In genomic region chr5:73106335-73106734, GRCh38 we compare ENCODE assay signal across 1 cellular context.
TF ChIP-seq lines count a peak whose summit lies in the region.

No MANE protein-coding gene starts in this region.

TF ChIP-seq in GM12878, 131 proteins besides CTCF, POLR2A, EP300 and RAD21 (continued from another document):
- no peak for TF ChIP-seq E4F1 (IDR thresholded peaks at IDR 0.05; ENCODE audit: borderline replicate concordance, partially characterized antibody)
- TF ChIP-seq IKZF2 (IDR thresholded peaks at IDR 0.05), result no peak
- no peak for TF ChIP-seq HCFC1 (IDR thresholded peaks at IDR 0.05; ENCODE audit: low read length)
- no peak for TF ChIP-seq HDAC2 (IDR thresholded peaks at IDR 0.05)
- no peak for TF ChIP-seq BCL3 (IDR thresholded peaks at IDR 0.05; ENCODE audit: borderline replicate concordance, insufficient read depth, low read depth, low read length, poor library complexity, severe bottlenecking)
- no peak for TF ChIP-seq ELK1 (IDR thresholded peaks at IDR 0.05; ENCODE audit: low read depth, low read length)
- no peak for TF ChIP-seq CBX3 (IDR thresholded peaks at IDR 0.05; ENCODE audit: borderline replicate concordance, low read depth)
